ENCODE assay signal across 1 cellular context in the genomic region with DNA sequence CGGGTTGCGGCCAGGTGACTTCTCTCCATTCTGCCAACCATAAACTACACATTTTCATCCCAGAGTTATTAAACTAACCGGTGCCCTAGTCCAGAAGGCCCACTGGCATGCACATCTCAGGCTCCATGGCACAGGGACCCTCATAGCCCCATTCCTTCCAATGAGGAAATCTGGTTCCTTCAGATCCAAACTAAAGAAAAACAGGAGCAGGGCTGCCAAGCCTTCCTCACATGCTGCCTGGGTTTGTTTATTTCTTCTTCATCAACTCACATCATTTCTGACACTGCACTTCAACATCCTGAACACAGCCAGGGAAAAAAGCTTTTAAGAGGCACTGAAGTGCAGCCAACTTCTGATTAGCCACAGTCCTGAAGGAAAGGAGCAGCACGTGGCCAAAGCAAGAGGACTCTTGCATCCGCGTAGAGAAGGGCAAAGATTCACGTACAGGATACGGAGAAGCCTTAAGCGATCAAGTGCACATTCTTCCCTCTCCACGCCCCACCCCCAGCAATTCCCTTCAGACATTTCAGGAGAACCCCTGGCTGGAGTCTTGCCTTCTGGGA.
TF ChIP-seq lines count a peak whose summit lies in the region.

No MANE protein-coding gene starts in this region.

TF ChIP-seq in IMR-90, 13 proteins besides CTCF, POLR2A, EP300 and RAD21:
- no peak for TF ChIP-seq MAFK (IDR thresholded peaks at IDR 0.05; ENCODE audit: low read depth, low read length)
- TF ChIP-seq, protein P1, sequence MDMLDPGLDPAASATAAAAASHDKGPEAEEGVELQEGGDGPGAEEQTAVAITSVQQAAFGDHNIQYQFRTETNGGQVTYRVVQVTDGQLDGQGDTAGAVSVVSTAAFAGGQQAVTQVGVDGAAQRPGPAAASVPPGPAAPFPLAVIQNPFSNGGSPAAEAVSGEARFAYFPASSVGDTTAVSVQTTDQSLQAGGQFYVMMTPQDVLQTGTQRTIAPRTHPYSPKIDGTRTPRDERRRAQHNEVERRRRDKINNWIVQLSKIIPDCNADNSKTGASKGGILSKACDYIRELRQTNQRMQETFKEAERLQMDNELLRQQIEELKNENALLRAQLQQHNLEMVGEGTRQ (IDR thresholded peaks at IDR 0.05; ENCODE audit: low read depth, low read length): peak; percentile 38; the same call in 1 of the 2 replicates
